In the genomic region with DNA sequence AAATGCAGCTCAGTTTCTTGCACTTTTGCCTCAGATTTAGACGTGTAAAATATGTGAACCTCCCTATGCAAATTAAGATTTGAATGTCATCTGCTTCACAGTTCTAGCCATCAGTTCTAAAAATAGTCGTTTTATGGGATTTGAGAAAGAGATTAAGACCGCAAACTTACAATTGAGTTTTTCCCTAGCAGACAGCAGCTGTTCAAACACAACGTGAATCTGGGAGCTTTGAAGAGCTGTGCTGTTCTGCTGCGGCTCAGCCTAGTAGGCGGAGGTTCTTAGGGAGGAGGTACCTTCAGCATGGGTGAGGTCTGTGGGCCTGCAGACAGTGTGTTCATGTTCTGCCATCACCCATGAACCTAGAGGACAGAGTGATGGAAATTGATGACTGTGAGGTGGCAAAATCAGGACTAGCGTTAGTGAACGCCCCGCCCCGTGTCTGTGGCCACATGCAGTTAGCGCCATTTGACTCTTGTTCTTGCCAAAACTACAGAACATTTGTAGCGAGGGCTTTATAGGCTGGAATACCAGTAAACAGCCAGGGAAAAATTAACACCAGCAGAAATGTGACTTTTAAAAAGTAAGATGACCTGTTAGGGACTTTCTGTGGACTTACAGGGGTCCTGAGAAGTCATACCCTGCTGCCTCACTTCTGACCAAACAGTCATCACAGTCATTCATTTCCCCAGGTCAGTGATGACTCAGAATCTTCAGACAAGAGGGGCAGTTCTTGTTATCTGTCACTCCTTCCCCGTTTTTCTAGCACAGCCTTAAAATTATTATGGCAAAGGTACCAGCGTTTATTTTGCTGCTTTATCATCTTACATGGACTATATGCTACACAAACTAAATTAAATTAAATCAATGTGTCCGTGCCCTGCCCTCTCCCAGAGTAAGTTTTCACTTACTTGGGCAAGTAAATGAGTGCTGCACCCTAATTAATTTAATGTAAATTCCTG, we compare ENCODE assay signal across 8 cellular contexts.
DNase-seq lines count a peak whose midpoint lies in the region; ATAC-seq, FAIRE-seq and TF ChIP-seq lines count a peak whose summit lies in the region.

No MANE protein-coding gene starts in this region.

- peak overlapping the region; percentile 74 for H3K9ac ChIP-seq in GM12878 (ENCODE audit: control insufficient read depth, insufficient read depth, low read length)

- H3K4me1 ChIP-seq in GM12878 (ENCODE audit: control insufficient read depth, insufficient read depth, low read length) (peaks cover 31% of the 10 kb centered on the region), osteoblast (ENCODE audit: insufficient read depth, low read length) (peaks cover 17% of the 10 kb centered on the region)
- no peaks in the 10 kb centered on the region for H3K4me1 ChIP-seq in effector memory CD4-positive, alpha-beta T cell (ENCODE audit: control insufficient read depth, insufficient read depth, low read length, poor library complexity, severe bottlenecking)

- BruUV-seq in GM12878 (replicated peaks; lab: Mats Ljungman, UMichigan): no TSS peak

- no peaks in the 10 kb centered on the region for H3K27me3 ChIP-seq in GM12878 (replicated peaks in 1 of 2; ENCODE audit: control insufficient read depth in 2 of 2, insufficient read depth in 2 of 2, low read length in 1 of 2)
- H3K27me3 ChIP-seq in osteoblast (ENCODE audit: insufficient read depth, low read length): no peaks in the 10 kb centered on the region
- no peaks in the 10 kb centered on the region for H3K27me3 ChIP-seq in effector memory CD4-positive, alpha-beta T cell (replicated peaks; ENCODE audit: control insufficient read depth, insufficient read depth, low read length, poor library complexity, severe bottlenecking)

- H3K4me2 ChIP-seq in GM12878 (ENCODE audit: control insufficient read depth, insufficient read depth) (peak overlapping the region; percentile 70), osteoblast (ENCODE audit: insufficient read depth, low read length) (peak overlapping the region; percentile 28)

- H3K27ac ChIP-seq in GM12878 (ENCODE audit: control insufficient read depth, insufficient read depth) (peak overlapping the region; percentile 81), osteoblast (ENCODE audit: low read depth, low read length) (peak overlapping the region; percentile 67)
- H3K27ac ChIP-seq in effector memory CD4-positive, alpha-beta T cell (ENCODE audit: insufficient read depth, low read length, poor library complexity, severe bottlenecking): no peak overlapping the region

- peak; percentile 79 to 94 for TF ChIP-seq EP300 in GM12878 (IDR thresholded peaks at IDR 0.05; ENCODE audit: borderline replicate concordance in 1 of 2, control insufficient read depth in 1 of 2, low read depth in 2 of 2, low read length in 2 of 2)

- POLR2A ChIA-PET in GM12878 (lab: Charles Lee): interaction anchor here (0.5 to 2.1 kb wide), 4 partner anchors 20 to 230 kb away, joined by 3 to 9 read pairs (median 4); no protein-coding TSS in a partner anchor

- TF ChIP-seq CTCF in AG09309 (IDR thresholded peaks at IDR 0.05; ENCODE audit: control insufficient read depth, insufficient read depth, low read depth, low read length, missing control alignments) (no peak), GM12878 (IDR thresholded peaks at IDR 0.05 in 2 of 3, conservative IDR thresholded peaks at IDR 0.05 in 1 of 3; ENCODE audit: control insufficient read depth in 2 of 3, extremely low read depth in 1 of 3, insufficient read depth in 1 of 3, low read depth in 3 of 3, low read length in 3 of 3) (no peak), osteoblast (IDR thresholded peaks at IDR 0.05; ENCODE audit: extremely low read depth, low read depth, low read length) (no peak)

- H3K79me2 ChIP-seq in GM12878 (ENCODE audit: control insufficient read depth, insufficient read depth, low read length) (no peaks in the 10 kb centered on the region), osteoblast (ENCODE audit: insufficient read depth, low read length) (no peaks in the 10 kb centered on the region)

- CTCF ChIA-PET in GM12878 (lab: Yijun Ruan, JAX): interaction anchor here (0.6 to 6.1 kb wide), 8 partner anchors 10 to 368 kb away, joined by 3 to 27 read pairs (median 3); no protein-coding TSS in a partner anchor

- DNase-seq in AG09309 (ENCODE audit: low read depth): peak; percentile 64
- DNase-seq in NCI-H1930 (lab: John Stamatoyannopoulos, UW): peak; percentile 49 to 52
- DNase-seq in GM12878 (ENCODE audit: low read depth, low spot score): peak; percentile 88
- DNase-seq in osteoblast (ENCODE audit: insufficient read length, low spot score, missing footprints): peak; percentile 79
- DNase-seq in effector memory CD4-positive, alpha-beta T cell: no peak
- DNase-seq in cerebellar nuclear complex (lab: John Stamatoyannopoulos, UW): no peak

- no peak for TF ChIP-seq RAD21 in GM12878 (IDR thresholded peaks at IDR 0.05; ENCODE audit: insufficient read depth, low read depth, low read length)

- SMC1A ChIA-PET in GM12878 (lab: Charles Lee; ENCODE audit: uncharacterized antibody, unreplicated experiment): interaction anchor here (0.8 to 2.0 kb wide), 20 partner anchors 22 to 251 kb away, joined by 3 to 16 read pairs (median 3); a partner anchor contains a TSS

- peak; percentile 80 for FAIRE-seq in GM12878 (lab: Jason Lieb, UNC)

- RAD21 ChIA-PET in GM12878 (lab: Charles Lee; ENCODE audit: unreplicated experiment): interaction anchor here (0.6 to 2.6 kb wide), 13 partner anchors 23 to 262 kb away, joined by 3 to 17 read pairs (median 5); a partner anchor contains a TSS

- H4K20me1 ChIP-seq in GM12878 (ENCODE audit: control insufficient read depth, insufficient read depth): no peaks in the 10 kb centered on the region
- no peaks in the 10 kb centered on the region for H4K20me1 ChIP-seq in osteoblast (ENCODE audit: insufficient read depth, low read length)

- in situ Hi-C loops in GM12878 (cut with MboI): no loop called here

- peak; percentile 70 for ATAC-seq in GM18873 (IDR thresholded peaks at IDR 0.05; ENCODE audit: low FRiP score, unreplicated experiment)
- ATAC-seq in HG02970 (IDR thresholded peaks at IDR 0.05; ENCODE audit: low FRiP score, unreplicated experiment): peak; percentile 72
- ATAC-seq in GM12878: peak; percentile 90

- peak; percentile 79 for TF ChIP-seq POLR2A in GM12878 (IDR thresholded peaks at IDR 0.05; ENCODE audit: low read depth, low read length)

- 6% methylated on average over 15 of the region's 15 CpGs for WGBS in GM12878 (ENCODE audit: insufficient coverage, insufficient replicate concordance, low lambda C conversion rate, missing lambda C conversion rate)

- H3K9me3 ChIP-seq in GM12878 (replicated peaks; ENCODE audit: control insufficient read depth, insufficient read depth, low read length) (no peaks in the 10 kb centered on the region; the same call in 2 of the 3 replicates), osteoblast (ENCODE audit: low read depth, low read length) (no peaks in the 10 kb centered on the region)
- H3K9me3 ChIP-seq in effector memory CD4-positive, alpha-beta T cell (ENCODE audit: control insufficient read depth, low read length): no peaks in the 10 kb centered on the region

- H3K4me3 ChIP-seq in AG09309 (ENCODE audit: control insufficient read depth, low read depth, low read length) (no peak overlapping the region), GM12878 (peak overlapping the region; percentile 55), osteoblast (ENCODE audit: insufficient read depth, low read length) (no peak overlapping the region)
- H3K4me3 ChIP-seq in effector memory CD4-positive, alpha-beta T cell (ENCODE audit: insufficient read depth, low read depth, low read length, poor library complexity, severe bottlenecking): no peak overlapping the region

- H3K36me3 ChIP-seq in GM12878 (ENCODE audit: control insufficient read depth in 2 of 2, insufficient read depth in 2 of 2, low read length in 1 of 2): peaks cover 3 to 15% of the 10 kb centered on the region in 2 experiments; a peak in 3 of 4 replicates
- peaks cover 14% of the 10 kb centered on the region for H3K36me3 ChIP-seq in osteoblast (ENCODE audit: insufficient read depth, low read length)
- H3K36me3 ChIP-seq in effector memory CD4-positive, alpha-beta T cell (ENCODE audit: control insufficient read depth, insufficient read depth, low read length): peaks cover 6% of the 10 kb centered on the region

- H2AFZ ChIP-seq in GM12878 (ENCODE audit: control insufficient read depth, low read depth, low read length) (peak overlapping the region; percentile 48), osteoblast (ENCODE audit: low read length) (no peak overlapping the region)

- intact Hi-C loops in GM12878 (cut with micrococcal nuclease; ENCODE audit: unreplicated experiment): loop anchor here (1.0 to 10.0 kb wide), 7 partner anchors 43 to 339 kb away; a partner anchor contains a TSS

TF ChIP-seq in GM12878, 131 proteins besides CTCF, POLR2A, EP300 and RAD21 (continues in another document):
- no peak for TF ChIP-seq SREBF1 (IDR thresholded peaks at IDR 0.05; ENCODE audit: low read length)
- no peak for TF ChIP-seq ESRRA (IDR thresholded peaks at IDR 0.05; ENCODE audit: low read length)
- TF ChIP-seq, protein P1, sequence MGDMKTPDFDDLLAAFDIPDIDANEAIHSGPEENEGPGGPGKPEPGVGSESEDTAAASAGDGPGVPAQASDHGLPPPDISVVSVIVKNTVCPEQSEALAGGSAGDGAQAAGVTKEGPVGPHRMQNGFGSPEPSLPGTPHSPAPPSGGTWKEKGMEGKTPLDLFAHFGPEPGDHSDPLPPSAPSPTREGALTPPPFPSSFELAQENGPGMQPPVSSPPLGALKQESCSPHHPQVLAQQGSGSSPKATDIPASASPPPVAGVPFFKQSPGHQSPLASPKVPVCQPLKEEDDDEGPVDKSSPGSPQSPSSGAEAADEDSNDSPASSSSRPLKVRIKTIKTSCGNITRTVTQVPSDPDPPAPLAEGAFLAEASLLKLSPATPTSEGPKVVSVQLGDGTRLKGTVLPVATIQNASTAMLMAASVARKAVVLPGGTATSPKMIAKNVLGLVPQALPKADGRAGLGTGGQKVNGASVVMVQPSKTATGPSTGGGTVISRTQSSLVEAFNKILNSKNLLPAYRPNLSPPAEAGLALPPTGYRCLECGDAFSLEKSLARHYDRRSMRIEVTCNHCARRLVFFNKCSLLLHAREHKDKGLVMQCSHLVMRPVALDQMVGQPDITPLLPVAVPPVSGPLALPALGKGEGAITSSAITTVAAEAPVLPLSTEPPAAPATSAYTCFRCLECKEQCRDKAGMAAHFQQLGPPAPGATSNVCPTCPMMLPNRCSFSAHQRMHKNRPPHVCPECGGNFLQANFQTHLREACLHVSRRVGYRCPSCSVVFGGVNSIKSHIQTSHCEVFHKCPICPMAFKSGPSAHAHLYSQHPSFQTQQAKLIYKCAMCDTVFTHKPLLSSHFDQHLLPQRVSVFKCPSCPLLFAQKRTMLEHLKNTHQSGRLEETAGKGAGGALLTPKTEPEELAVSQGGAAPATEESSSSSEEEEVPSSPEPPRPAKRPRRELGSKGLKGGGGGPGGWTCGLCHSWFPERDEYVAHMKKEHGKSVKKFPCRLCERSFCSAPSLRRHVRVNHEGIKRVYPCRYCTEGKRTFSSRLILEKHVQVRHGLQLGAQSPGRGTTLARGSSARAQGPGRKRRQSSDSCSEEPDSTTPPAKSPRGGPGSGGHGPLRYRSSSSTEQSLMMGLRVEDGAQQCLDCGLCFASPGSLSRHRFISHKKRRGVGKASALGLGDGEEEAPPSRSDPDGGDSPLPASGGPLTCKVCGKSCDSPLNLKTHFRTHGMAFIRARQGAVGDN (IDR thresholded peaks at IDR 0.05): peak; percentile 85
- TF ChIP-seq POLR2AphosphoS2 (IDR thresholded peaks at IDR 0.05; ENCODE audit: low read depth, low read length): peak; percentile 72

Comparison
In these comparisons a context has a peak if more than half of its experiments do, and no peak if none do; other contexts are left out.
1. DNase-seq: peak in AG09309 (single experiment), NCI-H1930 (2 of 2), GM12878 (single experiment) and osteoblast (single experiment); none in effector memory CD4-positive, alpha-beta T cell (0 of 3) and cerebellar nuclear complex (0 of 2).
2. Peak in every context shown above with its lines, with median percentiles within 50 percentile points of each other: ATAC-seq.